1 cellular context compared by ENCODE assay signal in the genomic region with DNA sequence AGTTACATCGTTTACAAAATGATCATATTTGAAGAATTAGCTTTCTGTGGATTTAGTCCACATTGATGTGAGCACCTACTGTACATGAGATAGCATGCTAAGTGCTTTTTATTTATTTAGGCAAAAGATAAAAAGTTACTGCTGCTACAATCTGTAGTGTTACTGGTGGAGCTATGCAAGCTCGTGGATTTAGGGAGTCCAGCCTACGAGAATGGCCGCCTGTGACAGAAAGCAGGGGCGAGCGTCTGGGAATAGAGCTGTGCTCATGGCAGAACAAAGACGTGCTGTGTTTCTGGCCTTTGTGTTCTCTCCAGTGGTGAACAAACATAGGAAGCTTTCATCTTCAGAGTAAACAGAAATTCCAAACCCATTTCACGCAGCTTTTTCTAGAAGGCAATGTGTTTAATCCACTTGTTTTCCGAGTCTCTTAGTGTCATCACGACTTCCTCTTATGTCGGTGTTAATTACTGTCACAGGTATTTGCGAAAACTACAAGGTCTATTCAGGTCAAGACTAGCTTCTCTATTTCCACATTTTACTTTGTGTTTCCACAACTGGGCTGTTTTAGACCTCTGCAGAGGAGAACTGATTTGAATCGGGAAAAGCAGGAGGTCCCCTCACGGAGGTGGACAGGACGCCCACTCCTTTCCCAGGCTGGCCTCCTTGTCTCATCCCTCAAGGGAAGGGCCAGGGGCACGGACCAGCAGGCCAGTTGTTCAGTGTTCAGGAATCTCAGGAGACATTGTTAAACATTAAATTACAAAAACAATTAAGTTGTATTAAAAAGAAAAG.
TF ChIP-seq lines count a peak whose summit lies in the region.

No MANE protein-coding gene starts in this region.

TF ChIP-seq in HepG2, 621 proteins besides CTCF, POLR2A, EP300 and RAD21 (continued from another document):
- TF ChIP-seq RNF219 (CRISPR knock-in tag; IDR thresholded peaks at IDR 0.05) (0 out of 2 replicates have a peak, but pooled peaks have one; percentile 71), ERF (CRISPR knock-in tag; IDR thresholded peaks at IDR 0.05) (peak; percentile 79), SALL1 (CRISPR knock-in tag; IDR thresholded peaks at IDR 0.05) (peak; percentile 73), YY1 (IDR thresholded peaks at IDR 0.05; ENCODE audit: insufficient read depth, insufficient replicate concordance, low read depth, low read length) (peak; percentile 86), SOX6 (IDR thresholded peaks at IDR 0.05) (no peak), SOX6 (CRISPR knock-in tag; IDR thresholded peaks at IDR 0.05) (peak; percentile 99), ZIK1 (CRISPR knock-in tag; IDR thresholded peaks at IDR 0.05; ENCODE audit: borderline replicate concordance, low read depth) (peak; percentile 62; the same call in 1 of the 2 replicates)
